ENCODE assay signal across 9 cellular contexts in genomic region chrX:120380699-120381098, GRCh38. TPM values are rescaled to one million over a fixed set of nuclear protein-coding genes. Genes with fewer than 3 reads are reported as not detected.
A peak's percentile ranks its signal among the peaks of the same experiment; 100 is the strongest.
DNase-seq lines count a peak whose midpoint lies in the region; ATAC-seq and TF ChIP-seq lines count a peak whose summit lies in the region.
"Had no signal": no experiment of that assay in that cellular context is flagged by ENCODE, and none has a peak within 500 bp of the region (broad histone marks: within the 10 kb centered on the region; RNA-seq: fewer than 3 reads in every experiment).

No MANE protein-coding gene starts in this region.

- H3K27me3 ChIP-seq in Peyer's patch: no peaks in the 10 kb centered on the region

- ATAC-seq in HG02885 (IDR thresholded peaks at IDR 0.05; ENCODE audit: poor library complexity, unreplicated experiment): peak; percentile 56
- no peak for ATAC-seq in GM21528 (IDR thresholded peaks at IDR 0.05; ENCODE audit: low FRiP score, unreplicated experiment)
- no peak for ATAC-seq in GM21717 (IDR thresholded peaks at IDR 0.05; ENCODE audit: unreplicated experiment)

- peak in 5 of 6 experiments; percentile 13 to 48 (median 42) for TF ChIP-seq CTCF in Peyer's patch (IDR thresholded peaks at IDR 0.05)
- TF ChIP-seq CTCF in epithelial cell of proximal tubule (conservative IDR thresholded peaks at IDR 0.05; ENCODE audit: low read depth, low read length): peak; percentile 61

- H3K9me3 ChIP-seq in Peyer's patch: no peaks in the 10 kb centered on the region

- H3K27ac ChIP-seq in Peyer's patch: no peak overlapping the region

- DNase-seq in NCI-H1417 (lab: John Stamatoyannopoulos, UW) (peak in 2 of 3 experiments; percentile 2 to 30), NCI-H1417 treated with DMSO at 0.1 percent for 48 hours (lab: John Stamatoyannopoulos, UW) (no peak), Peyer's patch (peak in 1 of 3 donors; percentile 30), epithelial cell of proximal tubule (ENCODE audit: low read depth) (no peak), KG1 (lab: John Stamatoyannopoulos, UW) (no peak)

- H3K4me3 ChIP-seq in Peyer's patch (no peak overlapping the region), epithelial cell of proximal tubule (ENCODE audit: low read depth, low read length) (no peak overlapping the region)

- no peaks in the 10 kb centered on the region for H3K36me3 ChIP-seq in Peyer's patch

- no peak for TF ChIP-seq POLR2A in Peyer's patch (IDR thresholded peaks at IDR 0.05)

- H3K4me1 ChIP-seq in Peyer's patch: no peaks in the 10 kb centered on the region

RNA-seq across cellular contexts. Expression of gene ATP1B4, which starts 18.8 kb away (rescaled TPM):
- total RNA-seq in Peyer's patch: not detected
- total RNA-seq in epithelial cell of proximal tubule: not detected in 2 replicates
- total RNA-seq: pulmonary artery endothelial cell had no signal

Comparison
In these comparisons a context has a peak if more than half of its experiments do, and no peak if none do; other contexts are left out.
1. DNase-seq: peak in NCI-H1417 (2 of 3); none in NCI-H1417 treated with DMSO at 0.1 percent for 48 hours (single experiment), epithelial cell of proximal tubule (single experiment) and KG1 (single experiment).